ENCODE assay signal across 38 cellular contexts in the genomic region with DNA sequence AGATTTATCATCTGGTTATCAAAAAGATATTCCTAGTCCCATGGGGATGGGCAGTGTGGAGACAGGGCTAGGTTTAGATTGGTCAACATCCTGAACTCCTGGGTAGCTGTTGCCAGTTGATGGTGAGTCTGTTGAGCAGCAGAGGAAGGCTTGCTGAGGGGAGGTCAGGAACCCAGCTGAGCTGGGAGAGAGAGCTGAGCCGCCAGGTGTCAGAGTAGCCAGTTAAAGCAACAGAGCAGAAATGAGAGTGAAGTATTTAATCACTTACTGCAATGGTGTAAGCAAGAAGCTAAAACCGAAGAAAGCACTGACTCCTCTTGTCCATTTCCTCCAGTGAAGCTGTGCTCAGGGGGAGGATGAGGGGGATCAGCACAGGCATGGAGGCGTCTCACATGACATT. TPM values are rescaled to one million over a fixed set of nuclear protein-coding genes. Genes with fewer than 3 reads are reported as not detected.
"Had no signal": no experiment of that assay in that cellular context is flagged by ENCODE, and none has a peak within 500 bp of the region (broad histone marks: within the 10 kb centered on the region; RNA-seq: fewer than 3 reads in every experiment).

No MANE protein-coding gene starts in this region.

- H3K4me1 Mint-ChIP-seq: activated CD4-positive, alpha-beta memory T cell treated with anti-CD3 and anti-CD28 coated beads, Interleukin-2, amount 10 ng/mL, durations not matched to agents 7 days and 5 days; activated CD8-positive, alpha-beta memory T cell treated with anti-CD3 and anti-CD28 coated beads, Interleukin-2, amount 10 ng/mL, durations not matched to agents 7 days and 5 days; activated naive CD4-positive, alpha-beta T cell treated with anti-CD3 and anti-CD28 coated beads, Interleukin-2, amount 10 ng/mL, durations not matched to agents 7 days and 5 days; activated naive CD8-positive, alpha-beta T cell treated with anti-CD3 and anti-CD28 coated beads, Interleukin-2, amount 50 U/mL, for 24 hours had no signal

- H3K9ac ChIP-seq: SK-N-SH had no signal

- FAIRE-seq: bronchial epithelial cell had no signal

- H3K4me3 Mint-ChIP-seq: activated CD4-positive, alpha-beta memory T cell treated with anti-CD3 and anti-CD28 coated beads, Interleukin-2, amount 10 ng/mL, durations not matched to agents 7 days and 5 days; activated CD8-positive, alpha-beta memory T cell treated with anti-CD3 and anti-CD28 coated beads, Interleukin-2, amount 10 ng/mL, durations not matched to agents 7 days and 5 days; activated naive CD4-positive, alpha-beta T cell treated with anti-CD3 and anti-CD28 coated beads, Interleukin-2, amount 10 ng/mL, durations not matched to agents 7 days and 5 days; activated naive CD8-positive, alpha-beta T cell; activated naive CD8-positive, alpha-beta T cell treated with anti-CD3 and anti-CD28 coated beads, Interleukin-2, amount 50 U/mL, for 24 hours; brain; T-cell had no signal

- H3K27me3 ChIP-seq: MG63 had no signal

- H3K36me3 Mint-ChIP-seq: activated CD8-positive, alpha-beta memory T cell treated with anti-CD3 and anti-CD28 coated beads, Interleukin-2, amount 10 ng/mL, durations not matched to agents 7 days and 5 days; activated naive CD4-positive, alpha-beta T cell treated with anti-CD3 and anti-CD28 coated beads, Interleukin-2, amount 10 ng/mL, durations not matched to agents 7 days and 5 days; brain; T-cell had no signal

- H3K4me2 ChIP-seq: SK-N-SH had no signal

- H3K36me3 ChIP-seq: MG63, SJSA1, WERI-Rb-1 had no signal

- ATAC-seq: activated CD8-positive, alpha-beta memory T cell treated with anti-CD3 and anti-CD28 coated beads, Interleukin-2, amount 10 ng/mL, durations not matched to agents 7 days and 5 days; activated naive CD8-positive, alpha-beta T cell treated with anti-CD3 and anti-CD28 coated beads, Interleukin-2, amount 50 U/mL, for 24 hours; Panc1; T-cell had no signal

- H3K4me3 ChIP-seq: MG63, SJSA1 had no signal

- H3K27ac ChIP-seq: SJSA1, WERI-Rb-1 had no signal

- H3K9me3 ChIP-seq: MG63, SJSA1, SK-N-SH had no signal

- DNase-seq: activated CD4-positive, alpha-beta memory T cell treated with anti-CD3 and anti-CD28 coated beads, Interleukin-2, amount 10 ng/mL, durations not matched to agents 7 days and 5 days; activated CD4-positive, alpha-beta T cell treated with anti-CD3 and anti-CD28 coated beads for 1 hour; activated CD4-positive, alpha-beta T cell treated with anti-CD3 and anti-CD28 coated beads for 48 hours; activated CD4-positive, CD25-positive, alpha-beta regulatory T cell; activated CD8-positive, alpha-beta memory T cell treated with anti-CD3 and anti-CD28 coated beads for 24 hours; activated CD8-positive, alpha-beta memory T cell treated with anti-CD3 and anti-CD28 coated beads, Interleukin-2, amount 10 ng/mL, durations not matched to agents 7 days and 5 days; activated CD8-positive, alpha-beta memory T cell treated with anti-CD3 and anti-CD28 coated beads, Interleukin-2, amount 50 U/mL, for 48 hours; activated effector memory CD4-positive, alpha-beta T cell treated with Interleukin-2 at 50 U/mL for 16 hours; activated naive CD4-positive, alpha-beta T cell treated with anti-CD3 and anti-CD28 coated beads, Interleukin-2, amount 10 ng/mL, durations not matched to agents 7 days and 5 days; activated naive CD8-positive, alpha-beta T cell treated with anti-CD3 and anti-CD28 coated beads, Interleukin-2, amount 50 U/mL, for 24 hours; activated T-cell treated with anti-CD3 and anti-CD28 coated beads, Interleukin-2, amount 50 U/mL, for 48 hours; anterior cingulate cortex; central memory CD4-positive, alpha-beta T cell; Kasumi-1; MG63; NCI-H1048; NCI-H1105 treated with DMSO at 0.1 percent for 48 hours; NCI-H1436; NCI-H1694; NCI-H1930; NCI-H2081 treated with DMSO at 0.1 percent for 48 hours; NCI-H226; NCI-H446 treated with DMSO at 0.1 percent for 48 hours; NCI-H524; NCI-H69; NCI-H82; SHP77 treated with DMSO at 0.1 percent for 48 hours; SK-N-SH; T-cell; T-helper 2 cell; T-helper 9 cell; WERI-Rb-1 had no signal

- H3K4me1 ChIP-seq: SJSA1 had no signal

- H3K27me3 Mint-ChIP-seq: activated naive CD4-positive, alpha-beta T cell treated with anti-CD3 and anti-CD28 coated beads, Interleukin-2, amount 10 ng/mL, durations not matched to agents 7 days and 5 days; activated naive CD8-positive, alpha-beta T cell; activated naive CD8-positive, alpha-beta T cell treated with anti-CD3 and anti-CD28 coated beads, Interleukin-2, amount 50 U/mL, for 24 hours; brain had no signal

- H3K9me3 Mint-ChIP-seq: activated CD4-positive, alpha-beta memory T cell treated with anti-CD3 and anti-CD28 coated beads, Interleukin-2, amount 10 ng/mL, durations not matched to agents 7 days and 5 days; activated naive CD4-positive, alpha-beta T cell treated with anti-CD3 and anti-CD28 coated beads, Interleukin-2, amount 10 ng/mL, durations not matched to agents 7 days and 5 days; activated naive CD8-positive, alpha-beta T cell treated with anti-CD3 and anti-CD28 coated beads, Interleukin-2, amount 50 U/mL, for 24 hours; T-cell had no signal

- H3K27ac Mint-ChIP-seq: activated CD4-positive, alpha-beta memory T cell treated with anti-CD3 and anti-CD28 coated beads, Interleukin-2, amount 10 ng/mL, durations not matched to agents 7 days and 5 days; activated CD8-positive, alpha-beta memory T cell treated with anti-CD3 and anti-CD28 coated beads, Interleukin-2, amount 10 ng/mL, durations not matched to agents 7 days and 5 days; activated naive CD4-positive, alpha-beta T cell treated with anti-CD3 and anti-CD28 coated beads, Interleukin-2, amount 10 ng/mL, durations not matched to agents 7 days and 5 days; activated naive CD8-positive, alpha-beta T cell; activated naive CD8-positive, alpha-beta T cell treated with anti-CD3 and anti-CD28 coated beads, Interleukin-2, amount 50 U/mL, for 24 hours; brain; T-cell had no signal

RNA-seq across cellular contexts. Expression of a gene that starts 29.6 kb away (rescaled TPM):
- total RNA-seq: activated CD4-positive, alpha-beta memory T cell treated with anti-CD3 and anti-CD28 coated beads, Interleukin-2, amount 10 ng/mL, durations not matched to agents 7 days and 5 days; activated CD8-positive, alpha-beta memory T cell treated with anti-CD3 and anti-CD28 coated beads, Interleukin-2, amount 10 ng/mL, durations not matched to agents 7 days and 5 days; bronchial epithelial cell; RPMI7951; SJSA1; T-cell had no signal
- polyA plus RNA-seq: SK-N-SH had no signal

RNA-seq across cellular contexts. Expression of a gene that starts 30.7 kb away (rescaled TPM):
- total RNA-seq: activated CD4-positive, alpha-beta memory T cell treated with anti-CD3 and anti-CD28 coated beads, Interleukin-2, amount 10 ng/mL, durations not matched to agents 7 days and 5 days; activated CD8-positive, alpha-beta memory T cell treated with anti-CD3 and anti-CD28 coated beads, Interleukin-2, amount 10 ng/mL, durations not matched to agents 7 days and 5 days; bronchial epithelial cell; RPMI7951; SJSA1 had no signal
- polyA plus RNA-seq: SK-N-SH had no signal
